In genomic region chr5:124403281-124403680, GRCh38 we compare ENCODE assay signal across 13 cellular contexts.
"Had no signal": no experiment of that assay in that cellular context is flagged by ENCODE, and none has a peak within 500 bp of the region (broad histone marks: within the 10 kb centered on the region; RNA-seq: fewer than 3 reads in every experiment).

No MANE protein-coding gene starts in this region.

- H3K27ac ChIP-seq: neural progenitor cell, psoas muscle, right lobe of liver, stomach had no signal

- H3K4me1 ChIP-seq: psoas muscle, right lobe of liver had no signal

- H3K27me3 Mint-ChIP-seq: activated naive CD8-positive, alpha-beta T cell; naive B cell had no signal

- H3K36me3 Mint-ChIP-seq: activated naive CD8-positive, alpha-beta T cell; naive B cell; stimulated activated effector memory CD8-positive, alpha-beta T cell treated with anti-CD3 and anti-CD28 coated beads, Interleukin-12 subunit alpha, Interleukin-12 subunit beta, amount 100 ng/mL, for 72 hours had no signal

- H3K9me3 ChIP-seq: left lung, psoas muscle, right lobe of liver, stomach, upper lobe of left lung had no signal

- H3K4me3 Mint-ChIP-seq: activated naive CD8-positive, alpha-beta T cell; neural progenitor cell; stimulated activated effector memory CD8-positive, alpha-beta T cell treated with anti-CD3 and anti-CD28 coated beads, Interleukin-12 subunit alpha, Interleukin-12 subunit beta, amount 100 ng/mL, for 72 hours had no signal

- ATAC-seq: left lung; stimulated activated effector memory CD8-positive, alpha-beta T cell treated with anti-CD3 and anti-CD28 coated beads, Interleukin-12 subunit alpha, Interleukin-12 subunit beta, amount 100 ng/mL, for 72 hours had no signal

- DNase-seq: activated CD4-positive, alpha-beta T cell treated with anti-CD3 and anti-CD28 coated beads, Interleukin-2, amount 50 U/mL, for 4 hours; dermis blood vessel endothelial cell; effector memory CD4-positive, alpha-beta T cell; left lung; naive B cell; psoas muscle; right lobe of liver; stimulated activated CD4-positive, alpha-beta T cell treated with anti-CD3 and anti-CD28 coated beads, Interleukin-4, amount 100 ng/mL, for 24 hours; stomach; upper lobe of left lung had no signal

- H3K36me3 ChIP-seq: left lung, neural progenitor cell, right lobe of liver, stomach, upper lobe of left lung had no signal

- H3K4me2 ChIP-seq: neural progenitor cell had no signal

- H3K27ac Mint-ChIP-seq: activated naive CD8-positive, alpha-beta T cell; naive B cell; neural progenitor cell; stimulated activated effector memory CD8-positive, alpha-beta T cell treated with anti-CD3 and anti-CD28 coated beads, Interleukin-12 subunit alpha, Interleukin-12 subunit beta, amount 100 ng/mL, for 72 hours had no signal

- H3K9ac ChIP-seq: neural progenitor cell had no signal

- H3K4me3 ChIP-seq: left lung, neural progenitor cell, psoas muscle, right lobe of liver, stomach, upper lobe of left lung had no signal

- H2AFZ ChIP-seq: neural progenitor cell had no signal

- H3K27me3 ChIP-seq: left lung, neural progenitor cell, right lobe of liver, stomach, upper lobe of left lung had no signal

- H3K4me1 Mint-ChIP-seq: stimulated activated effector memory CD8-positive, alpha-beta T cell treated with anti-CD3 and anti-CD28 coated beads, Interleukin-12 subunit alpha, Interleukin-12 subunit beta, amount 100 ng/mL, for 72 hours had no signal
